Comparison of ENCODE assay signal across 8 cellular contexts in the genomic region with DNA sequence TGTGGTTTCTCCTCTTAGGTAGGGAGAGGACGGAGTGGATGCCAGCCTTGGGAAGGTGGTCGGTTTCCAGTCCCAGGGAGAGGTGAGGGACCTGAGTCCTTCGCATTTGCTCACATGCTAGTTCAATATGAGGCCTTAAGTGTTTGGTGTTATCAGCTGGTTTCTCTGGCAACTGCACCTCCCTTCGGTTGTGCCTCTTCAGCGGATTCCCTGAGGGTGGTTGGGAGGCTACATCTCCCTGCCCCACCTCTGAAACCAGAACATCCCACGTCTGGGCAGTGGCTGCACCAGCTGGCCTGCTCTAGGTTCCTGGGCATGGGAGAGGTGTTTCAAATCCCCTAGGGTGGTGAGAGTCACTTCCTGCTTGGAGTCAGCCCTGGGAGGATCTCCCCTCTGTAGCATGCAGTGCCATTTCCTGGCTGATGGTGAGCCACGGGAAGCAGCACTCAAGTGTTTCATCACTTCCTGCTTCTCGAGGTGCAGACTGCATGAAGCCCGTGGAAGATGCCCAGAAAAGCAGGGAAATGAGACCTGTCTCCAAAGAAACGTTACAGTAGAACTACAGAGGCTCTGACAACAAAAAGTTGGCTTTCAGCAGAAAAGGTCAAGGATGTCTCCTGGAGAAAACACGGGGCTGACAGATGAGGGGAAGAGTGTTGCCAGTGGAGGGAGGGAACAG. TPM values are rescaled to one million over a fixed set of nuclear protein-coding genes. Genes with fewer than 3 reads are reported as not detected.
DNase-seq lines count a peak whose midpoint lies in the region; ATAC-seq lines count a peak whose summit lies in the region.

No MANE protein-coding gene starts in this region.

- peak overlapping the region; percentile 59 for H3K4me3 Mint-ChIP-seq in central memory CD8-positive, alpha-beta T cell
- H3K4me3 Mint-ChIP-seq in naive B cell: peak overlapping the region in 1 of 8 donors; percentile 35

- peak; percentile 9 for DNase-seq in activated gamma-delta T cell treated with Interleukin-2 at 50 U/mL for 16 hours
- DNase-seq in activated gamma-delta T cell (lab: John Stamatoyannopoulos, UW): no peak
- DNase-seq in SKM-1 (lab: John Stamatoyannopoulos, UW; ENCODE audit: unreplicated experiment): peak; percentile 66
- DNase-seq in central memory CD8-positive, alpha-beta T cell (ENCODE audit: low spot score in 2 of 2): no peak
- DNase-seq in naive B cell: no peak
- no peak for DNase-seq in amniotic stem cell (lab: John Stamatoyannopoulos, UW)

- peaks cover 26% of the 10 kb centered on the region for H3K4me1 Mint-ChIP-seq in central memory CD8-positive, alpha-beta T cell
- peaks cover 20 to 30% (median 23%) of the 10 kb centered on the region in 3 donors for H3K4me1 Mint-ChIP-seq in naive B cell

- peaks cover 2% of the 10 kb centered on the region for H3K36me3 Mint-ChIP-seq in central memory CD8-positive, alpha-beta T cell (ENCODE audit: insufficient read depth)
- H3K36me3 Mint-ChIP-seq in naive B cell: no peaks in the 10 kb centered on the region

- peaks cover 5% of the 10 kb centered on the region for H3K9me3 Mint-ChIP-seq in central memory CD8-positive, alpha-beta T cell
- no peaks in the 10 kb centered on the region for H3K9me3 Mint-ChIP-seq in naive B cell

- no peak for ATAC-seq in central memory CD8-positive, alpha-beta T cell (replicated peaks; ENCODE audit: extremely low read depth, poor library complexity, severe bottlenecking)
- peak; percentile 35 to 42 for ATAC-seq in naive B cell (ENCODE audit: low read depth in 2 of 2)
- ATAC-seq in HG02623 (IDR thresholded peaks at IDR 0.05; ENCODE audit: unreplicated experiment): no peak
- no peak for ATAC-seq in GM19397 (IDR thresholded peaks at IDR 0.05; ENCODE audit: unreplicated experiment)

- peaks cover 43% of the 10 kb centered on the region for H3K27me3 Mint-ChIP-seq in central memory CD8-positive, alpha-beta T cell
- H3K27me3 Mint-ChIP-seq in naive B cell: peaks cover 14 to 40% (median 33%) of the 10 kb centered on the region in 3 donors

- no peak overlapping the region for H3K27ac Mint-ChIP-seq in central memory CD8-positive, alpha-beta T cell (ENCODE audit: low read depth)
- peak overlapping the region in 1 of 6 donors; percentile 71 for H3K27ac Mint-ChIP-seq in naive B cell

RNA-seq across cellular contexts. Expression of a gene that starts 4.5 kb away (rescaled TPM):
- polyA plus RNA-seq in naive B cell (ENCODE audit: low read depth in 6 of 6): under 1 TPM in 1 of 6 donors, not detected in 5; 0.41 TPM

RNA-seq across cellular contexts. Expression of a gene that starts 11.1 kb away (rescaled TPM):
- not detected for polyA plus RNA-seq in naive B cell (ENCODE audit: low read depth in 6 of 6)

RNA-seq across cellular contexts. Expression of a gene that starts 26.5 kb away (rescaled TPM):
- polyA plus RNA-seq in naive B cell (ENCODE audit: low read depth in 6 of 6): not detected

Comparison
In these comparisons a context has a peak if more than half of its experiments do, and no peak if none do; other contexts are left out.
1. DNase-seq: peak in activated gamma-delta T cell treated with Interleukin-2 at 50 U/mL for 16 hours (single experiment) and SKM-1 (single experiment); none in activated gamma-delta T cell (single experiment), central memory CD8-positive, alpha-beta T cell (0 of 2), naive B cell (single experiment) and amniotic stem cell (single experiment).
2. ATAC-seq: peak in naive B cell (2 of 2); none in central memory CD8-positive, alpha-beta T cell (single experiment), HG02623 (single experiment) and GM19397 (single experiment).